Comparison of ENCODE assay signal across 19 cellular contexts in genomic region chr18:63878343-63878742, GRCh38. TPM values are rescaled to one million over a fixed set of nuclear protein-coding genes. Genes with fewer than 3 reads are reported as not detected.
DNase-seq lines count a peak whose midpoint lies in the region; ATAC-seq and TF ChIP-seq lines count a peak whose summit lies in the region.
"Had no signal": no experiment of that assay in that cellular context is flagged by ENCODE, and none has a peak within 500 bp of the region (broad histone marks: within the 10 kb centered on the region; RNA-seq: fewer than 3 reads in every experiment).

No MANE protein-coding gene starts in this region.

- no peaks in the 10 kb centered on the region for H4K20me1 ChIP-seq in IMR-90 (ENCODE audit: insufficient read depth, low read length)

- H3K27ac ChIP-seq in IMR-90 (ENCODE audit: insufficient read depth, low read length), result no peak overlapping the region
- H3K27ac ChIP-seq: body of pancreas, ovary had no signal

- H3K9ac ChIP-seq in IMR-90 (ENCODE audit: low read depth, low read length), result no peak overlapping the region

- no peak overlapping the region for H2AK9ac ChIP-seq in IMR-90 (replicated peaks; ENCODE audit: low read depth, low read length, poor library complexity)

- H2BK20ac ChIP-seq in IMR-90 (ENCODE audit: low read depth, low read length), result no peak overlapping the region; the same call in 1 of the 2 replicates

- no peaks in the 10 kb centered on the region; the same call in 1 of the 2 replicates for H3K4me1 ChIP-seq in IMR-90 (ENCODE audit: control insufficient read depth, insufficient read depth, low read length)

- H3K4me2 ChIP-seq in IMR-90 (ENCODE audit: low read depth, low read length), result no peak overlapping the region

- H2AFZ ChIP-seq in IMR-90 (replicated peaks; ENCODE audit: low read length, poor library complexity), result no peak overlapping the region

- BruUV-seq in IMR-90 (replicated peaks; lab: Mats Ljungman, UMichigan), result no TSS peak

- no peak overlapping the region for H2BK120ac ChIP-seq in IMR-90 (ENCODE audit: low read depth, low read length)

- no peak for TF ChIP-seq CTCF in IMR-90 (conservative IDR thresholded peaks at IDR 0.05; ENCODE audit: low read depth, low read length)
- TF ChIP-seq CTCF in foreskin fibroblast (IDR thresholded peaks at IDR 0.05; ENCODE audit: low read depth, low read length), result no peak

- H3K4me3 ChIP-seq in IMR-90 (ENCODE audit: insufficient read depth, low read depth, low read length), result no peak overlapping the region
- H3K4me3 ChIP-seq in foreskin fibroblast (ENCODE audit: low read depth in 1 of 2, low read length in 2 of 2), result no peak overlapping the region
- H3K4me3 ChIP-seq: body of pancreas, ovary, skin epidermis had no signal

- peaks cover 2% of the 10 kb centered on the region; the same call in 1 of the 2 replicates for H3K9me1 ChIP-seq in IMR-90 (ENCODE audit: insufficient read depth, low read length)

- no peak overlapping the region for H4K91ac ChIP-seq in IMR-90 (ENCODE audit: insufficient read depth, low read depth, low read length)

- peak; percentile 32 for DNase-seq in AG20443 (ENCODE audit: low spot score)
- DNase-seq in IMR-90, result peak; percentile 22
- peak; percentile 79 for DNase-seq in SIG-M5 treated with dmso at 0.1 percent for 504 hours (lab: John Stamatoyannopoulos, UW; ENCODE audit: unreplicated experiment)
- peak; percentile 58 to 73 for DNase-seq in foreskin fibroblast
- no peak for DNase-seq in D341Med (ENCODE audit: low spot score)
- no peak for DNase-seq in RKO (ENCODE audit: low spot score)
- no peak for DNase-seq in HuH-7 (ENCODE audit: low spot score)
- no peak for DNase-seq in NCI-H128 (lab: John Stamatoyannopoulos, UW; ENCODE audit: unreplicated experiment)
- DNase-seq: activated CD4-positive, alpha-beta T cell treated with anti-CD3 and anti-CD28 coated beads, Interleukin-2, amount 50 U/mL, for 1 hour; activated naive CD4-positive, alpha-beta T cell treated with anti-CD3 and anti-CD28 coated beads, Interleukin-2, amount 50 U/mL, for 16 hours; body of pancreas; KG1; NCI-H1436; NCI-H2227 treated with DMSO at 0.1 percent for 48 hours; ovary had no signal

- H4K8ac ChIP-seq in IMR-90 (ENCODE audit: low read depth in 2 of 2, low read length in 2 of 2), result no peak overlapping the region; a peak in 1 of 4 replicates

- TF ChIP-seq RAD21 in IMR-90 (IDR thresholded peaks at IDR 0.05; ENCODE audit: low read length), result no peak

- CTCF ChIA-PET in IMR-90 (lab: Yijun Ruan, JAX), result interaction anchor here (0.6 to 1.6 kb wide), 2 partner anchors 53 to 57 kb away, joined by 3 to 4 read pairs; no protein-coding TSS in a partner anchor

- no peak overlapping the region for H3K18ac ChIP-seq in IMR-90 (ENCODE audit: low read depth, low read length)

- H3K4ac ChIP-seq in IMR-90 (ENCODE audit: low read depth, low read length), result no peak overlapping the region

- H3K36me3 ChIP-seq in IMR-90 (ENCODE audit: control insufficient read depth, insufficient read depth, low read length), result no peaks in the 10 kb centered on the region
- H3K36me3 ChIP-seq: ovary had no signal

- H3K9me3 ChIP-seq in IMR-90 (ENCODE audit: control insufficient read depth, insufficient read depth, low read length), result no peaks in the 10 kb centered on the region
- H3K9me3 ChIP-seq: body of pancreas, ovary had no signal

- H2BK5ac ChIP-seq in IMR-90 (ENCODE audit: low read depth, low read length, poor library complexity, severe bottlenecking), result no peak overlapping the region

- intact Hi-C loops in IMR-90 (cut with micrococcal nuclease), result no loop called here

- H3K79me1 ChIP-seq in IMR-90 (ENCODE audit: low read depth in 1 of 2, low read length in 2 of 2), result no peaks in the 10 kb centered on the region

- POLR2A ChIA-PET in IMR-90 (lab: Charles Lee; ENCODE audit: unreplicated experiment), result interaction anchor here (1.5 kb wide), 1 partner anchor 9 kb away, joined by 11 read pairs; no protein-coding TSS in a partner anchor

- H3K27me3 ChIP-seq in IMR-90 (ENCODE audit: control insufficient read depth, insufficient read depth, low read length), result no peaks in the 10 kb centered on the region
- H3K27me3 ChIP-seq: body of pancreas, ovary had no signal

- H2BK15ac ChIP-seq in IMR-90 (ENCODE audit: low read depth, low read length), result no peak overlapping the region

- no peak overlapping the region for H3K56ac ChIP-seq in IMR-90 (ENCODE audit: extremely low read depth, insufficient read depth, low read length)

- H4K5ac ChIP-seq in IMR-90 (ENCODE audit: low read depth, low read length), result no peak overlapping the region

- in situ Hi-C loops in IMR-90 (cut with MboI; ENCODE audit: low sequenced_read_pairs), result no loop called here

- dilution Hi-C loops in IMR-90 (cut with HindIII; ENCODE audit: low sequenced_read_pairs, unreplicated experiment), result no loop called here

- WGBS in IMR-90 (ENCODE audit: extremely low coverage in 2 of 2, insufficient read length in 1 of 2), 2 experiments, result no CpG with 5 or more reads among the region's 3 CpGs

- H2AK5ac ChIP-seq in IMR-90 (ENCODE audit: low read depth, low read length), result no peak overlapping the region

- ATAC-seq in IMR-90 (ENCODE audit: low read depth), result no peak
- ATAC-seq: body of pancreas, left lobe of liver had no signal

- H3K14ac ChIP-seq in IMR-90 (replicated peaks; ENCODE audit: low read depth, low read length), result no peak overlapping the region

- H3K23ac ChIP-seq in IMR-90 (ENCODE audit: low read depth, low read length), result no peak overlapping the region

- no peak for TF ChIP-seq POLR2A in IMR-90 (IDR thresholded peaks at IDR 0.05; ENCODE audit: low read depth, low read length)

TF ChIP-seq in IMR-90, 13 proteins besides CTCF, POLR2A, EP300 and RAD21:
- peak; percentile 94 for TF ChIP-seq CEBPB (IDR thresholded peaks at IDR 0.05; ENCODE audit: low read depth, low read length)
- TF ChIP-seq RFX5 (IDR thresholded peaks at IDR 0.05; ENCODE audit: low read depth, low read length), result no peak
- TF ChIP-seq SMC3 (IDR thresholded peaks at IDR 0.05; ENCODE audit: low read depth, low read length), result no peak
- no peak for TF ChIP-seq BHLHE40 (IDR thresholded peaks at IDR 0.05; ENCODE audit: low read depth, low read length)
- TF ChIP-seq MXI1 (IDR thresholded peaks at IDR 0.05; ENCODE audit: borderline replicate concordance, low read depth, low read length), result no peak
- no peak for TF ChIP-seq CHD1 (IDR thresholded peaks at IDR 0.05; ENCODE audit: low read depth, low read length)

RNA-seq across cellular contexts. Expression of gene SERPINB2, which starts 9.2 kb away (rescaled TPM):
- total RNA-seq in IMR-90 (2012; rRNA removed), result 34.4 and 43.0 TPM in 2 replicates
- 32.1 and 46.4 TPM in 2 replicates for polyA plus RNA-seq in IMR-90 (2012; rRNA removed)
- 5.3 and 22.9 TPM in 2 replicates for polyA plus RNA-seq in IMR-90 (2012; cell fraction: cytosol; rRNA removed)
- 5.4 and 32.1 TPM in 2 replicates for polyA plus RNA-seq in IMR-90 (2012; cell fraction: nucleus; rRNA removed; ENCODE audit: low replicate concordance)
- total RNA-seq: left lobe of liver had no signal

RNA-seq across cellular contexts. Expression of gene SERPINB10, which starts 29.4 kb away (rescaled TPM):
- not detected in 2 replicates for total RNA-seq in IMR-90 (2012; rRNA removed)
- not detected in 2 replicates for polyA plus RNA-seq in IMR-90 (2012; rRNA removed)
- not detected in 2 replicates for polyA plus RNA-seq in IMR-90 (2012; cell fraction: cytosol; rRNA removed)
- polyA plus RNA-seq in IMR-90 (2012; cell fraction: nucleus; rRNA removed; ENCODE audit: low replicate concordance), result 0.05 TPM in 1 of 2 replicates, not detected in the other
- total RNA-seq: body of pancreas, fibroblast of lung, left lobe of liver, temporal lobe had no signal
- polyA plus RNA-seq: ovary had no signal

Comparison
In these comparisons a context has a peak if more than half of its experiments do, and no peak if none do; other contexts are left out.
1. DNase-seq: peak in AG20443 (single experiment), IMR-90 (single experiment), SIG-M5 treated with dmso at 0.1 percent for 504 hours (single experiment) and foreskin fibroblast (2 of 2); none in D341Med (single experiment), RKO (single experiment), HuH-7 (single experiment) and NCI-H128 (single experiment).